23 cellular contexts compared by ENCODE assay signal in the genomic region with DNA sequence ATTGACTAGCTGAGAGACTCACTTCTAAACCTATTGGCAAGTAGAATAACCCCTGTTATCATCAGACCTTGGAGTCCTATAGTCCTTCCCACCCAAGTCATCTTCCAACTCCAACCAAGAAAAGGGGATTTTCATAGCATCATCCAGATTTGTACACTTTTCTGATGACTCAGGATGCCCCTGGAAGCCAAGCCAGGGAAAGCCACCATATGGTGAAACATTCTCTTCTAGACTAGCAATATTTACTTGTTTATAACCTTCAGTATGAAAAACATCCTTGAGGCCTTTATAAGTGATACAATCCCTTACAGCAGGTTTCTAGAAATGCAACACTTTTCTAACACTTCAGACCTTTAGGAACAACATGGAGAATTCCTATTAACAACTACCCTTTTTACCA.
DNase-seq lines count a peak whose midpoint lies in the region; ATAC-seq and TF ChIP-seq lines count a peak whose summit lies in the region.
"Had no signal": no experiment of that assay in that cellular context is flagged by ENCODE, and none has a peak within 500 bp of the region (broad histone marks: within the 10 kb centered on the region; RNA-seq: fewer than 3 reads in every experiment).

No MANE protein-coding gene starts in this region.

- H3K9me3 ChIP-seq in BLaER1 treated with 17β-estradiol and CSF1 and Interleukin-3, amounts not matched to agents 10 nM and 100 nM (replicated peaks in 1 of 11): peaks cover 0 to 36% (median 9%) of the 10 kb centered on the region in 11 experiments; a peak in 15 of 22 replicates
- no peaks in the 10 kb centered on the region for H3K9me3 ChIP-seq in GM23248 (ENCODE audit: low read depth)
- H3K9me3 ChIP-seq: A549 had no signal

- no peaks in the 10 kb centered on the region for H3K27me3 ChIP-seq in BLaER1 treated with 17β-estradiol and CSF1 and Interleukin-3, amounts not matched to agents 10 nM and 100 nM
- no peaks in the 10 kb centered on the region; the same call in 1 of the 2 replicates for H3K27me3 ChIP-seq in GM23248 (replicated peaks; ENCODE audit: insufficient read depth)

- H3K9ac ChIP-seq in BLaER1 treated with 17β-estradiol and CSF1 and Interleukin-3, amounts not matched to agents 10 nM and 100 nM: no peak overlapping the region; a peak in 1 of 22 replicates
- no peak overlapping the region for H3K9ac ChIP-seq in GM23248

- H3F3A ChIP-seq in GM23248 (ENCODE audit: insufficient read depth): no peaks in the 10 kb centered on the region

- in situ Hi-C loops in GM23248 (cut with MboI): no loop called here

- DNase-seq in GM23248 (peak; percentile 44), choroid plexus epithelial cell (ENCODE audit: low read depth) (peak; percentile 29), fibroblast of villous mesenchyme (ENCODE audit: low read depth) (peak; percentile 57), HUDEP-2 (lab: John Stamatoyannopoulos, UW; ENCODE audit: unreplicated experiment in 76 of 76) (no peak), activated T-cell treated with anti-CD3 and anti-CD28 coated beads for 4 hours (no peak), UCSD-AML1 (lab: John Stamatoyannopoulos, UW; ENCODE audit: unreplicated experiment) (no peak)
- DNase-seq: CD4-positive, CD25-positive, alpha-beta regulatory T cell; DMS153; Kasumi-1; NCI-H2029; NCI-H446; NCI-H524 treated with DMSO at 0.1 percent for 48 hours; NCI-H774; PC-9; SHP77 treated with DMSO at 0.1 percent for 48 hours; T-helper 1 cell had no signal

- TF ChIP-seq CTCF in choroid plexus epithelial cell (conservative IDR thresholded peaks at IDR 0.05; ENCODE audit: low read depth, low read length): no peak
- TF ChIP-seq CTCF in fibroblast of villous mesenchyme (IDR thresholded peaks at IDR 0.05; ENCODE audit: insufficient read depth, low read depth, low read length): no peak

- peak overlapping the region in 1 of 10 experiments; percentile 8; a peak in 1 of 20 replicates for H3K4me3 ChIP-seq in BLaER1 treated with 17β-estradiol and CSF1 and Interleukin-3, amounts not matched to agents 10 nM and 100 nM
- H3K4me3 ChIP-seq in GM23248 (no peak overlapping the region), choroid plexus epithelial cell (ENCODE audit: low read depth, low read length) (no peak overlapping the region), fibroblast of villous mesenchyme (ENCODE audit: low read depth, low read length) (no peak overlapping the region)
- H3K4me3 ChIP-seq: A549, K562, PC-9 had no signal

- ATAC-seq in GM18519 (IDR thresholded peaks at IDR 0.05; ENCODE audit: low FRiP score, unreplicated experiment): no peak
- ATAC-seq: A549, HCT116, HepG2, K562 had no signal

- H3K36me3 ChIP-seq in BLaER1 treated with 17β-estradiol and CSF1 and Interleukin-3, amounts not matched to agents 10 nM and 100 nM: no peaks in the 10 kb centered on the region
- no peaks in the 10 kb centered on the region for H3K36me3 ChIP-seq in GM23248 (ENCODE audit: low read depth)

- peak overlapping the region in 5 of 11 experiments; percentile 68 to 84 (median 70); a peak in 9 of 22 replicates for H3K4me2 ChIP-seq in BLaER1 treated with 17β-estradiol and CSF1 and Interleukin-3, amounts not matched to agents 10 nM and 100 nM
- H3K4me2 ChIP-seq in GM23248 (ENCODE audit: unreplicated experiment): no peak overlapping the region
- H3K4me2 ChIP-seq: A549, PC-9 had no signal

- no peaks in the 10 kb centered on the region for H3K79me2 ChIP-seq in GM23248 (ENCODE audit: insufficient read depth)

- no peak overlapping the region for H2AFZ ChIP-seq in GM23248
- H2AFZ ChIP-seq: PC-9 had no signal

- H4K20me1 ChIP-seq in BLaER1 treated with 17β-estradiol and CSF1 and Interleukin-3, amounts not matched to agents 10 nM and 100 nM: no peaks in the 10 kb centered on the region
- H4K20me1 ChIP-seq in GM23248 (ENCODE audit: insufficient read depth): no peaks in the 10 kb centered on the region

- H3K4me1 ChIP-seq in BLaER1 treated with 17β-estradiol and CSF1 and Interleukin-3, amounts not matched to agents 10 nM and 100 nM: peaks cover 0 to 87% (median 32%) of the 10 kb centered on the region in 10 experiments; a peak in 14 of 20 replicates
- H3K4me1 ChIP-seq in GM23248 (ENCODE audit: insufficient read depth): no peaks in the 10 kb centered on the region
- H3K4me1 ChIP-seq: A549 had no signal

- peak overlapping the region in 7 of 11 experiments; percentile 38 to 91 (median 80); a peak in 11 of 22 replicates for H3K27ac ChIP-seq in BLaER1 treated with 17β-estradiol and CSF1 and Interleukin-3, amounts not matched to agents 10 nM and 100 nM
- no peak overlapping the region for H3K27ac ChIP-seq in GM23248
- H3K27ac ChIP-seq: A549, PC-9, RWPE1 had no signal

- H3K9me2 ChIP-seq in GM23248 (ENCODE audit: insufficient read depth): no peaks in the 10 kb centered on the region

Comparison
In these comparisons a context has a peak if more than half of its experiments do, and no peak if none do; other contexts are left out.
1. DNase-seq: peak in GM23248 (single experiment), choroid plexus epithelial cell (single experiment) and fibroblast of villous mesenchyme (single experiment); none in HUDEP-2 (0 of 76), activated T-cell treated with anti-CD3 and anti-CD28 coated beads for 4 hours (single experiment) and UCSD-AML1 (single experiment).